Comparison of ENCODE assay signal across 1 cellular context in genomic region chr10:121927841-121928527, GRCh38.
TF ChIP-seq lines count a peak whose summit lies in the region.

ATE1 (minus strand) TSS chr10:121928031; CDS start chr10:121927949, 82 bp downstream.

TF ChIP-seq in HepG2, 621 proteins besides CTCF, POLR2A, EP300 and RAD21 (continued from another document and continues in another):
- TF ChIP-seq PRDM10 (CRISPR knock-in tag; IDR thresholded peaks at IDR 0.05; ENCODE audit: low read depth) (peak; percentile 39; the same call in 1 of the 2 replicates), ZNF543 (CRISPR knock-in tag; IDR thresholded peaks at IDR 0.05) (peak; percentile 46; the same call in 1 of the 2 replicates), ZNF724P (CRISPR knock-in tag; IDR thresholded peaks at IDR 0.05; ENCODE audit: borderline replicate concordance) (no peak), GATA4 (IDR thresholded peaks at IDR 0.05; ENCODE audit: borderline replicate concordance, low read depth) (peak; percentile 19; the same call in 1 of the 2 replicates), PBX3 (CRISPR knock-in tag; IDR thresholded peaks at IDR 0.05; ENCODE audit: borderline replicate concordance) (no peak; the same call in 1 of the 2 replicates), GATAD1 (CRISPR knock-in tag; IDR thresholded peaks at IDR 0.05) (peak; percentile 75; the same call in 1 of the 2 replicates), SMYD3 (CRISPR knock-in tag; IDR thresholded peaks at IDR 0.05) (no peak), CEBPG (CRISPR knock-in tag; IDR thresholded peaks at IDR 0.05) (no peak), ETV5 (CRISPR knock-in tag; IDR thresholded peaks at IDR 0.05; ENCODE audit: borderline replicate concordance) (peak; percentile 59; the same call in 1 of the 2 replicates), ZNF121 (CRISPR knock-in tag; IDR thresholded peaks at IDR 0.05) (0 out of 2 replicates have a peak, but pooled peaks have one; percentile 26), MAF1 (CRISPR knock-in tag; IDR thresholded peaks at IDR 0.05; ENCODE audit: borderline replicate concordance) (no peak), HNRNPLL (IDR thresholded peaks at IDR 0.05; ENCODE audit: low read depth, low read length, poor library complexity, severe bottlenecking) (peak; percentile 58), STAG1 (CRISPR knock-in tag; IDR thresholded peaks at IDR 0.05) (peak; percentile 10; the same call in 1 of the 2 replicates), ZNF18 (CRISPR knock-in tag; IDR thresholded peaks at IDR 0.05; ENCODE audit: insufficient replicate concordance) (peak; percentile 45), ARID5B (CRISPR knock-in tag; IDR thresholded peaks at IDR 0.05) (peak; percentile 19; the same call in 1 of the 2 replicates), ZNF276 (CRISPR knock-in tag; IDR thresholded peaks at IDR 0.05; ENCODE audit: low read depth) (no peak), PATZ1 (CRISPR knock-in tag; IDR thresholded peaks at IDR 0.05) (peak; percentile 27; the same call in 1 of the 2 replicates), SUZ12 (IDR thresholded peaks at IDR 0.05; ENCODE audit: low read depth, low read length) (peak; percentile 34; the same call in 1 of the 2 replicates), ZEB1 (IDR thresholded peaks at IDR 0.05; ENCODE audit: insufficient replicate concordance, low read depth) (no peak), GZF1 (CRISPR knock-in tag; IDR thresholded peaks at IDR 0.05) (no peak), PCBP2 (optimal IDR thresholded peaks at IDR 0.05; ENCODE audit: low read depth, low read length, poor library complexity, severe bottlenecking) (no peak), ZNF570 (CRISPR knock-in tag; IDR thresholded peaks at IDR 0.05; ENCODE audit: borderline replicate concordance) (no peak), PRMT3 (CRISPR knock-in tag; IDR thresholded peaks at IDR 0.05; ENCODE audit: borderline replicate concordance, low read depth) (0 out of 2 replicates have a peak, but pooled peaks have one; percentile 45), CCDC6 (CRISPR knock-in tag; IDR thresholded peaks at IDR 0.05) (peak; percentile 84), EHMT2 (IDR thresholded peaks at IDR 0.05; ENCODE audit: borderline replicate concordance, low read depth, low read length) (no peak), ZNF891 (CRISPR knock-in tag; IDR thresholded peaks at IDR 0.05) (peak; percentile 88), ETV6 (CRISPR knock-in tag; conservative IDR thresholded peaks at IDR 0.05) (peak; percentile 29; the same call in 1 of the 2 replicates), ZNF660 (CRISPR knock-in tag; IDR thresholded peaks at IDR 0.05; ENCODE audit: borderline replicate concordance, low read depth) (0 out of 2 replicates have a peak, but pooled peaks have one; percentile 27), TRIM22 (IDR thresholded peaks at IDR 0.05) (no peak), KLF16 (CRISPR knock-in tag; IDR thresholded peaks at IDR 0.05) (no peak; a peak in 1 of 4 replicates), HCFC1 (IDR thresholded peaks at IDR 0.05; ENCODE audit: low read depth, low read length) (peak; percentile 80), AHR (CRISPR knock-in tag; IDR thresholded peaks at IDR 0.05) (0 out of 2 replicates have a peak, but pooled peaks have one; percentile 29), ZSCAN22 (CRISPR knock-in tag; IDR thresholded peaks at IDR 0.05) (no peak), ZBTB49 (CRISPR knock-in tag; IDR thresholded peaks at IDR 0.05; ENCODE audit: borderline replicate concordance) (no peak), NR2F1 (CRISPR knock-in tag; IDR thresholded peaks at IDR 0.05) (no peak), ZNF737 (CRISPR knock-in tag; IDR thresholded peaks at IDR 0.05; ENCODE audit: borderline replicate concordance) (no peak), DNMT1 (CRISPR knock-in tag; IDR thresholded peaks at IDR 0.05) (no peak; the same call in 1 of the 2 replicates), NR2F2 (IDR thresholded peaks at IDR 0.05; ENCODE audit: borderline replicate concordance, low read depth) (no peak), ZNF580 (CRISPR knock-in tag; IDR thresholded peaks at IDR 0.05; ENCODE audit: borderline replicate concordance, low read depth) (peak; percentile 63; the same call in 1 of the 2 replicates)
